Comparison of ENCODE assay signal across 8 cellular contexts in the genomic region with DNA sequence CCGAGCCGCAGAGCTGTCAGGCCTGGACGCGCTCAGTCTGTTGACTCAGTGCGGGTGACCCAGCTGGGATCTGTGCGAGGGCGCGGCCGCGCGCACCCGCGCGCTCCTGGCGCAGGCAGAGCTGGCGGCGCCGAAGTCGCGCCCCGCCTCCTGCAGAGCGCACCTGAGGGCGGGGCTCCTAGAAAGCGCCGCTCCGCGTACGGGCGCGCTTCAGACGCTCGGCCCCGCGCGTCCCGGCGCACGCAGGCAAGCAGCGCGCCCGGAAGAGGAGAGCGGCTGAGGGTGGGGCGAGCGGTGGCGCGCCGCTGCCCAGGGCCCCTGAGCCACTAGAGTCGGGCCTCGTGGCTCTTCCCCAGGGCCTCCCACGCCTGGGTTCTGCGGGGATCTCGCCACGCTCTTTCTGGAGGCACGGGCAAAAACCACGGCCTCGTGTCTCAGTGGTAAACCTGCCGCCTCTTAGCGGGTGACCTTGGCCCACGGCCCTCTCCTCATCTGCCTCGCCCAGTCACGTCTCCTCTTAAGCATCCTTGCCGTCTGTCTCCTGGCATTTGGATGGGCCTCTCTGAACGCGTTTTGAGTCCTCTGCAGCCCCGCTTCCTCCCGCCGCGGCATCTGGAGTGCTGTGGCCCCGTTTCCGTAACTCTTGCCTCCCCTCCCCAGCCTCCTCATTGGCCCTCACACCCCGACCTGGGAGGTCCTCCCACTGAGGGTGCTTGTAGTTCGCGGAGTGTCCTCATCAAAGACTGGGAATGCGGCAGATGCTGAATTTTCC. TPM values are rescaled to one million over a fixed set of nuclear protein-coding genes. Genes with fewer than 3 reads are reported as not detected.
DNase-seq lines count a peak whose midpoint lies in the region; ATAC-seq, FAIRE-seq and TF ChIP-seq lines count a peak whose summit lies in the region.

A gene with protein sequence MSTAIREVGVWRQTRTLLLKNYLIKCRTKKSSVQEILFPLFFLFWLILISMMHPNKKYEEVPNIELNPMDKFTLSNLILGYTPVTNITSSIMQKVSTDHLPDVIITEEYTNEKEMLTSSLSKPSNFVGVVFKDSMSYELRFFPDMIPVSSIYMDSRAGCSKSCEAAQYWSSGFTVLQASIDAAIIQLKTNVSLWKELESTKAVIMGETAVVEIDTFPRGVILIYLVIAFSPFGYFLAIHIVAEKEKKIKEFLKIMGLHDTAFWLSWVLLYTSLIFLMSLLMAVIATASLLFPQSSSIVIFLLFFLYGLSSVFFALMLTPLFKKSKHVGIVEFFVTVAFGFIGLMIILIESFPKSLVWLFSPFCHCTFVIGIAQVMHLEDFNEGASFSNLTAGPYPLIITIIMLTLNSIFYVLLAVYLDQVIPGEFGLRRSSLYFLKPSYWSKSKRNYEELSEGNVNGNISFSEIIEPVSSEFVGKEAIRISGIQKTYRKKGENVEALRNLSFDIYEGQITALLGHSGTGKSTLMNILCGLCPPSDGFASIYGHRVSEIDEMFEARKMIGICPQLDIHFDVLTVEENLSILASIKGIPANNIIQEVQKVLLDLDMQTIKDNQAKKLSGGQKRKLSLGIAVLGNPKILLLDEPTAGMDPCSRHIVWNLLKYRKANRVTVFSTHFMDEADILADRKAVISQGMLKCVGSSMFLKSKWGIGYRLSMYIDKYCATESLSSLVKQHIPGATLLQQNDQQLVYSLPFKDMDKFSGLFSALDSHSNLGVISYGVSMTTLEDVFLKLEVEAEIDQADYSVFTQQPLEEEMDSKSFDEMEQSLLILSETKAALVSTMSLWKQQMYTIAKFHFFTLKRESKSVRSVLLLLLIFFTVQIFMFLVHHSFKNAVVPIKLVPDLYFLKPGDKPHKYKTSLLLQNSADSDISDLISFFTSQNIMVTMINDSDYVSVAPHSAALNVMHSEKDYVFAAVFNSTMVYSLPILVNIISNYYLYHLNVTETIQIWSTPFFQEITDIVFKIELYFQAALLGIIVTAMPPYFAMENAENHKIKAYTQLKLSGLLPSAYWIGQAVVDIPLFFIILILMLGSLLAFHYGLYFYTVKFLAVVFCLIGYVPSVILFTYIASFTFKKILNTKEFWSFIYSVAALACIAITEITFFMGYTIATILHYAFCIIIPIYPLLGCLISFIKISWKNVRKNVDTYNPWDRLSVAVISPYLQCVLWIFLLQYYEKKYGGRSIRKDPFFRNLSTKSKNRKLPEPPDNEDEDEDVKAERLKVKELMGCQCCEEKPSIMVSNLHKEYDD (N-terminal part only) (minus strand): TSS at position 74 of the 772 bp plus-strand sequence. CDS start 12,718 bp downstream, outside the sequence.

- peak; percentile 93 for ATAC-seq in HG03457 (IDR thresholded peaks at IDR 0.05; ENCODE audit: unreplicated experiment)
- ATAC-seq in HepG2, result peak; percentile 97

- no peak for FAIRE-seq in HepG2 (lab: Jason Lieb, UNC)

- no peaks in the 10 kb centered on the region for H3K4me1 ChIP-seq in BE2C
- peaks cover 34% of the 10 kb centered on the region for H3K4me1 ChIP-seq in HepG2 (ENCODE audit: insufficient read depth, low read length)

- CTCF ChIA-PET in HepG2 (lab: Yijun Ruan, JAX; ENCODE audit: low intra/inter-chr PET ratio, low total read pairs), result no interaction called here

- H2AFZ ChIP-seq in HepG2 (ENCODE audit: low read length), result peak within 1 kb of the TSS; percentile 84

- BruUV-seq in HepG2 (replicated peaks; lab: Mats Ljungman, UMichigan), result TSS peak; percentile 86

- 15% methylated on average over 50 of the region's 74 CpGs for WGBS in HepG2 (ENCODE audit: low lambda C conversion rate)

- H3K36me3 ChIP-seq in BE2C, result no peaks in the 10 kb centered on the region
- H3K36me3 ChIP-seq in HepG2 (replicated peaks in 1 of 2; ENCODE audit: control insufficient read depth in 1 of 2, insufficient read depth in 2 of 2, low read length in 2 of 2), result no peaks in the 10 kb centered on the region

- in situ Hi-C loops in HepG2 (cut with HindIII; ENCODE audit: extremely low pct_ligation_motif_present, low pct_unique_long_range_greater_than_20kb), result no loop called here

- H3K4me3 ChIP-seq in BE2C (ENCODE audit: low read depth, low read length), result peak within 1 kb of the TSS; percentile 54
- peak within 1 kb of the TSS; percentile 72 to 85 (median 82) for H3K4me3 ChIP-seq in HepG2 (replicated peaks in 1 of 3; ENCODE audit: insufficient read depth in 1 of 3, low read depth in 2 of 3, low read length in 3 of 3)

- TF ChIP-seq RAD21 in HepG2 (CRISPR knock-in tag; IDR thresholded peaks at IDR 0.05), result peak; percentile 55

- H3K79me2 ChIP-seq in HepG2 (ENCODE audit: insufficient read depth, low read length), result no peaks in the 10 kb centered on the region

- peak; percentile 89 to 95 for TF ChIP-seq POLR2A in HepG2 (IDR thresholded peaks at IDR 0.05; ENCODE audit: insufficient read depth in 1 of 2, low read depth in 2 of 2, low read length in 2 of 2)

- H3K27ac ChIP-seq in HepG2 (ENCODE audit: extremely low read length, insufficient read depth, low read length), result peak within 1 kb of the TSS; percentile 55

- peak in 1 of 2 experiments; percentile 10; a peak in 2 of 4 replicates for TF ChIP-seq EP300 in HepG2 (IDR thresholded peaks at IDR 0.05; ENCODE audit: low read depth in 2 of 2, low read length in 2 of 2)
- TF ChIP-seq EP300 in HepG2 (CRISPR knock-in tag; IDR thresholded peaks at IDR 0.05; ENCODE audit: borderline replicate concordance), result peak; percentile 9; the same call in 1 of the 2 replicates

- TF ChIP-seq CTCF in BE2C (IDR thresholded peaks at IDR 0.05; ENCODE audit: low read depth, low read length) (no peak), HepG2 (CRISPR knock-in tag; IDR thresholded peaks at IDR 0.05) (no peak; the same call in 1 of the 2 replicates)

- intact Hi-C loops in HepG2 (cut with micrococcal nuclease; ENCODE audit: unreplicated experiment), result loop anchor here (2.0 kb wide), 1 partner anchor 58 kb away; no protein-coding TSS in a partner anchor

- H3K4me2 ChIP-seq in HepG2 (ENCODE audit: low read depth, low read length), result peak within 1 kb of the TSS; percentile 97

- POLR2A ChIA-PET in HepG2 (lab: Yijun Ruan, JAX), result interaction anchor here (0.8 to 2.5 kb wide), 9 partner anchors 13 to 1334 kb away, joined by 3 to 13 read pairs (median 5); a partner anchor contains a TSS

- peak within 1 kb of the TSS; percentile 69 for H3K9ac ChIP-seq in HepG2 (ENCODE audit: insufficient read depth, low read depth, low read length)

- H3K27me3 ChIP-seq in BE2C (peaks cover 14% of the 10 kb centered on the region), HepG2 (ENCODE audit: control insufficient read depth in 1 of 2, insufficient read depth in 2 of 2, low read length in 2 of 2) (no peaks in the 10 kb centered on the region; a peak in 2 of 5 replicates)

- no peaks in the 10 kb centered on the region for H4K20me1 ChIP-seq in HepG2 (ENCODE audit: insufficient read depth, low read length)

- H3K9me3 ChIP-seq in BE2C (no peaks in the 10 kb centered on the region; the same call in 1 of the 2 replicates), HepG2 (ENCODE audit: low read length) (no peaks in the 10 kb centered on the region)

- DNase-seq in BE2C (peak; percentile 78), GM19240 (ENCODE audit: insufficient read length, low spot score) (peak; percentile 77), NCI-H524 treated with DMSO at 0.1 percent for 48 hours (lab: John Stamatoyannopoulos, UW) (peak; percentile 89), dermis blood vessel endothelial cell (peak; percentile 94), HepG2 (ENCODE audit: low spot score) (peak; percentile 90)
- peak; percentile 80 to 85 for DNase-seq in activated CD4-positive, alpha-beta T cell treated with anti-CD3 and anti-CD28 coated beads, Interleukin-2, amount 50 U/mL, for 48 hours
- DNase-seq in stimulated activated CD4-positive, alpha-beta T cell treated with anti-CD3 and anti-CD28 coated beads, Interleukin-2, amount 100 ng/mL, for 48 hours, result peak; percentile 76 to 81

TF ChIP-seq in HepG2, 621 proteins besides CTCF, POLR2A, EP300 and RAD21 (continues in another document):
- TF ChIP-seq SKI (IDR thresholded peaks at IDR 0.05; ENCODE audit: partially characterized antibody) (peak; percentile 94), ZNF7 (CRISPR knock-in tag; IDR thresholded peaks at IDR 0.05) (peak; percentile 24; the same call in 1 of the 2 replicates)

RNA-seq across cellular contexts. Expression of the gene that starts here (rescaled TPM):
- 0.37 TPM for polyA plus RNA-seq in BE2C (2012; ENCODE audit: insufficient read depth, insufficient read length, low read depth)
- 18.5 and 21.8 TPM in 2 replicates for total RNA-seq in dermis blood vessel endothelial cell
- 6.0 and 10.1 TPM in 2 replicates for total RNA-seq in HepG2 (2016; rRNA removed; fragmentation: Illumina TruSeq; extraction: Trizol)
- total RNA-seq in HepG2 (2016; cell fraction: cytosol; rRNA removed; fragmentation: Illumina TruSeq; extraction: Trizol; ENCODE audit: low read depth), result 1.9 and 2.6 TPM in 2 replicates
- total RNA-seq in HepG2 (2016; cell fraction: insoluble cytoplasmic fraction; rRNA removed; fragmentation: Illumina TruSeq; extraction: Trizol), result 4.9 and 9.3 TPM in 2 replicates
- 2.6 and 2.9 TPM in 2 replicates for total RNA-seq in HepG2 (2016; cell fraction: membrane; rRNA removed; fragmentation: Illumina TruSeq; extraction: Trizol)
- total RNA-seq in HepG2 (2016; cell fraction: nucleus; rRNA removed; fragmentation: Illumina TruSeq; extraction: Trizol), result 19.5 and 19.7 TPM in 2 replicates
- polyA plus RNA-seq in HepG2 (2011; rRNA removed), result 9.7 and 12.2 TPM in 2 replicates
- 1.8 and 3.9 TPM in 2 replicates for polyA plus RNA-seq in HepG2 (2011; cell fraction: cytosol; rRNA removed)
- 14.0 and 24.2 TPM in 2 replicates for polyA plus RNA-seq in HepG2 (2011; cell fraction: nucleus; rRNA removed)
- 8.8 and 15.2 TPM in 2 replicates for polyA plus RNA-seq in HepG2 (2012)
- 0.17 and 0.29 TPM in 2 replicates for polyA plus RNA-seq in HepG2 (2016; cell fraction: cytosol; fragmentation: Illumina TruSeq; extraction: Trizol; ENCODE audit: low read depth)
- polyA plus RNA-seq in HepG2 (2016; cell fraction: insoluble cytoplasmic fraction; fragmentation: Illumina TruSeq; extraction: Trizol; ENCODE audit: low read depth), result 2.8 and 3.6 TPM in 2 replicates
- polyA plus RNA-seq in HepG2 (2016; cell fraction: membrane; fragmentation: Illumina TruSeq; extraction: Trizol; ENCODE audit: low read depth), result 0.65 and 0.66 TPM in 2 replicates
- polyA plus RNA-seq in HepG2 (2016; cell fraction: nucleus; fragmentation: Illumina TruSeq; extraction: Trizol; ENCODE audit: insufficient read depth, low read depth), result 23.0 and 23.5 TPM in 2 replicates
- 6.0 and 10.0 TPM in 2 replicates for polyA minus RNA-seq in HepG2 (2011; rRNA and poly(A)+ RNA removed; ENCODE audit: low replicate concordance)
- polyA minus RNA-seq in HepG2 (2011; cell fraction: cytosol; rRNA and poly(A)+ RNA removed), result 4.8 TPM in 2 replicates
- polyA minus RNA-seq in HepG2 (2011; cell fraction: nucleus; rRNA and poly(A)+ RNA removed), result 53.8 and 78.1 TPM in 2 replicates

Comparison
In these comparisons a context has a peak if more than half of its experiments do, and no peak if none do; other contexts are left out.
1. Peak in every context shown above with its lines: DNase-seq, ATAC-seq, H3K4me3 ChIP-seq and H3K27ac ChIP-seq.